Comparison of ENCODE assay signal across 19 cellular contexts in the genomic region with DNA sequence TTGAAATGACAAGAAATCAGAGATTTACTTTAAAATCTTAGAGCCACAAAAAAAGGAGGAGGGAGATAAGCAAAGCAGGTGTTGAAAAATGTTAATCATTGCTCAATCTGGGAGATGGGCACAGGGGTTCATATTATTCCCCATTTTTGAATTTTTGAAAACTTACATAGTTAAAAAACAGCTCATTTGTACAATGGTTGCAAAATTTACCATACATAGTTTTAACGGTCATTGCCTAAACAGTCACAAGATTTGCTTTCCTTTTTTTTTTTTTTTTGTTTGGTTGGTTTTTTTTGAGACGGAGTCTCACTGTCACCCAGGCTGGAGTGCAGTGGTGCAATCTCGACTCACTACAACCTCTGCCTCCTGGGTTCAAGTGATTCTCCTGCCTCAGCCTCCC.
"Had no signal": no experiment of that assay in that cellular context is flagged by ENCODE, and none has a peak within 500 bp of the region (broad histone marks: within the 10 kb centered on the region; RNA-seq: fewer than 3 reads in every experiment).

No MANE protein-coding gene starts in this region.

- H3K9me3 Mint-ChIP-seq: activated CD4-positive, alpha-beta T cell treated with anti-CD3 and anti-CD28 coated beads, Interleukin-2, amount 10 ng/mL, durations not matched to agents 24 days and 14 days; activated T-cell treated with anti-CD3 and anti-CD28 coated beads, Interleukin-2, amount 50 U/mL, for 24 hours; nephron; stimulated activated naive B cell treated with anti-CD40 and anti-IgM and Interleukin-4, amounts not matched to agents 10 μg/mL and 1 μg/mL and 100 μg/mL, for 72 hours had no signal

- H3K27ac Mint-ChIP-seq: activated CD4-positive, alpha-beta T cell treated with anti-CD3 and anti-CD28 coated beads, Interleukin-2, amount 10 ng/mL, durations not matched to agents 24 days and 14 days; activated CD8-positive, alpha-beta T cell treated with anti-CD3 and anti-CD28 coated beads, Interleukin-2, amount 10 ng/mL, durations not matched to agents 7 days and 5 days; nephron; stimulated activated naive B cell treated with anti-CD40 and anti-IgM and Interleukin-4, amounts not matched to agents 10 μg/mL and 1 μg/mL and 100 μg/mL, for 72 hours had no signal

- DNase-seq: activated CD4-positive, alpha-beta T cell treated with anti-CD3 and anti-CD28 coated beads, Interleukin-2, amount 10 ng/mL, durations not matched to agents 24 days and 14 days; activated CD8-positive, alpha-beta T cell treated with anti-CD3 and anti-CD28 coated beads, Interleukin-2, amount 10 ng/mL, durations not matched to agents 7 days and 5 days; activated naive CD4-positive, alpha-beta T cell treated with anti-CD3 and anti-CD28 coated beads, Interleukin-2, amount 50 U/mL, for 16 hours; activated T-cell treated with anti-CD3 and anti-CD28 coated beads, Interleukin-2, amount 50 U/mL, for 24 hours; amniotic stem cell; central memory CD4-positive, alpha-beta T cell; colonic mucosa; erythroblast; heart left ventricle; kidney; left lung; mammary epithelial cell; midbrain; nucleus accumbens; retina; stimulated activated CD4-positive, alpha-beta T cell treated with anti-CD3 and anti-CD28 coated beads, Interleukin-4, amount 100 ng/mL, for 4 hours; stimulated activated naive B cell treated with anti-CD40 and anti-IgM and Interleukin-4, amounts not matched to agents 10 μg/mL and 1 μg/mL and 100 μg/mL, for 72 hours; T-helper 9 cell had no signal

- H3K27me3 Mint-ChIP-seq: activated CD4-positive, alpha-beta T cell treated with anti-CD3 and anti-CD28 coated beads, Interleukin-2, amount 10 ng/mL, durations not matched to agents 24 days and 14 days; activated T-cell treated with anti-CD3 and anti-CD28 coated beads, Interleukin-2, amount 50 U/mL, for 24 hours; stimulated activated naive B cell treated with anti-CD40 and anti-IgM and Interleukin-4, amounts not matched to agents 10 μg/mL and 1 μg/mL and 100 μg/mL, for 72 hours had no signal

- H3K4me3 Mint-ChIP-seq: activated CD8-positive, alpha-beta T cell treated with anti-CD3 and anti-CD28 coated beads, Interleukin-2, amount 10 ng/mL, durations not matched to agents 7 days and 5 days; stimulated activated naive B cell treated with anti-CD40 and anti-IgM and Interleukin-4, amounts not matched to agents 10 μg/mL and 1 μg/mL and 100 μg/mL, for 72 hours had no signal
